In the genomic region with DNA sequence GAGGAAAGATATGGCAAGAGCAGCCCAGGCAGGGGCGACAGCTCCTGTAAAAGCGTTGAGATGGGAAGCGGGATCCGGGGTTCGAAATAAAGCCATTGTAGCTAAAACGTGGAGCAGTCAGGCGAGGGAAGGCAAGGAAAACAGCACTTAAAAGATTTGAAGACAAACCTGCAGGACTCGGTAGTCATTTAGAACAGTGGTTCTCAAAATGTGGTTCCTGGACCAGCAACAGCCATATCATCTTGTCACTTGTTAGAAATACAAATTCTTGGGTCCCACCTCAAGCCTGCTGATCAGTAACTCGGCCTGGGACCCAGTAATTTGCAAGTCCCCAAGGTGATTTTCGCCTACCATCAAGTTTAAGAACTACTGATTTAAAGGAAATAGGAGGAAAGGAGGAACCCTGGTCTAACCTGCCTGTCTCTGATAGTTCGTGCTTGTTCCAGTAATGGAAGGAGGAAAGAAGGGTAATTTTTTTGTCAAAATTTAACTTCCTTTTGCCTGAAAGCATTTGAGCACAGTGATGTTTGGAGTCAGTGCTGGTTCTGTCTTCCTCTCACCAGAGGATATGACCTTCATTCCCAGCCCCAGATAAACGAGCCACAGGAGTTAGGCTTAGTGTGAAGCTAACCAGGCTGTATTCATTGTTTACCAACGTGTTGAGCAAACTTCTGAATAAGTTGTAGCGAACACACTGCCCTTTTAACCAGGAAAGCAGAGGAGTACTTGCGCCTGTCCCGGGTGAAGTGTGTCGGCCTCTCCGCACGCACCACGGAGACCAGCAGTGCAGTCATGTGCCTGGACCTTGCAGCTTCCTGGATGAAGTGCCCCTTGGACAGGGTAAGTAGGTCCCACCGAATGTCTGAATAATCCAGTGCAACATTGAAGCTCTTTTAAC, we compare ENCODE assay signal across 8 cellular contexts. TPM values are rescaled to one million over a fixed set of nuclear protein-coding genes. Genes with fewer than 3 reads are reported as not detected.
DNase-seq lines count a peak whose midpoint lies in the region; ATAC-seq, FAIRE-seq and TF ChIP-seq lines count a peak whose summit lies in the region.

No MANE protein-coding gene starts in this region.

- H3K36me3 ChIP-seq in heart right ventricle = peaks cover 0 to 2% (median 0%) of the 10 kb centered on the region in 9 donors
- H3K36me3 ChIP-seq in adipocyte (ENCODE audit: control insufficient read depth, insufficient read depth, low read length, severe bottlenecking) = no peaks in the 10 kb centered on the region
- peaks cover 0 to 5% of the 10 kb centered on the region in 2 experiments for H3K36me3 ChIP-seq in keratinocyte (ENCODE audit: control insufficient read depth in 2 of 2, extremely low read depth in 1 of 2, insufficient read depth in 2 of 2, low read length in 2 of 2)
- no peaks in the 10 kb centered on the region for H3K36me3 ChIP-seq in transverse colon

- in situ Hi-C loops in transverse colon (cut with MboI; ENCODE audit: low pct_ligation_motif_present in 1 of 4, low pct_unique_long_range_greater_than_20kb in 1 of 4, low sequenced_read_pairs in 3 of 4) = no loop called here

- H3K79me2 ChIP-seq in keratinocyte (ENCODE audit: control insufficient read depth, insufficient read depth, low read length) = peaks cover 59% of the 10 kb centered on the region

- TF ChIP-seq EP300 in transverse colon (IDR thresholded peaks at IDR 0.05; ENCODE audit: low read depth) = no peak

- H4K20me1 ChIP-seq in keratinocyte (ENCODE audit: control insufficient read depth, extremely low read depth, insufficient read depth, low read length) = peaks cover 19% of the 10 kb centered on the region

- dilution Hi-C loops in keratinocyte (cut with MboI; ENCODE audit: extremely low pct_ligation_motif_present, low sequenced_read_pairs) = no loop called here

- H3K4me3 ChIP-seq in heart right ventricle (peak overlapping the region; percentile 70 to 94 (median 86)), adipocyte (ENCODE audit: low read length) (peak overlapping the region; percentile 97), keratinocyte (ENCODE audit: control insufficient read depth in 2 of 3, extremely low read depth in 1 of 3, insufficient read depth in 2 of 3, low read depth in 1 of 3, low read length in 3 of 3) (peak overlapping the region; percentile 84 to 91 (median 88)), transverse colon (peak overlapping the region in 3 of 4 donors; percentile 61 to 92 (median 80))

- TF ChIP-seq CTCF in heart right ventricle (IDR thresholded peaks at IDR 0.05) (no peak), keratinocyte (optimal IDR thresholded peaks at IDR 0.05 in 1 of 3, IDR thresholded peaks at IDR 0.05 in 1 of 3, conservative IDR thresholded peaks at IDR 0.05 in 1 of 3; ENCODE audit: extremely low read depth in 1 of 3, insufficient read depth in 2 of 3, low read length in 3 of 3) (peak in 1 of 3 experiments; percentile 2), transverse colon (IDR thresholded peaks at IDR 0.05) (no peak)

- H3K9ac ChIP-seq in adipocyte (ENCODE audit: low read length) = peak overlapping the region; percentile 94
- H3K9ac ChIP-seq in keratinocyte (ENCODE audit: control insufficient read depth, extremely low read depth, insufficient read depth, low read length) = peak overlapping the region; percentile 97

- no peak for DNase-seq in heart right ventricle
- DNase-seq in Right ventricle myocardium superior = no peak
- DNase-seq in adipocyte (ENCODE audit: low read depth) = peak; percentile 48
- no peak for DNase-seq in keratinocyte (ENCODE audit: low read depth, low spot score)
- DNase-seq in transverse colon = peak; percentile 38
- no peak for DNase-seq in NK-92 treated with Interleukin-12 subunit alpha and Interleukin-12 subunit beta, amount 100 ng/mL, for 24 hours (lab: John Stamatoyannopoulos, UW)

- FAIRE-seq in keratinocyte (lab: Jason Lieb, UNC) = no peak

- TF ChIP-seq POLR2A in transverse colon (IDR thresholded peaks at IDR 0.05) = no peak

- peak overlapping the region; percentile 100 for H2AFZ ChIP-seq in keratinocyte (ENCODE audit: control insufficient read depth, low read length)

- H3K9me1 ChIP-seq in keratinocyte (ENCODE audit: control insufficient read depth, extremely low read depth, insufficient read depth, low read length) = no peaks in the 10 kb centered on the region

- peaks cover 9 to 52% (median 40%) of the 10 kb centered on the region in 9 donors for H3K4me1 ChIP-seq in heart right ventricle
- peaks cover 29% of the 10 kb centered on the region for H3K4me1 ChIP-seq in adipocyte (ENCODE audit: control insufficient read depth, insufficient read depth, low read length)
- H3K4me1 ChIP-seq in keratinocyte (ENCODE audit: control insufficient read depth, extremely low read depth, insufficient read depth, low read length) = peaks cover 27% of the 10 kb centered on the region
- H3K4me1 ChIP-seq in transverse colon = peaks cover 10 to 44% (median 32%) of the 10 kb centered on the region in 4 donors

- H3K27ac ChIP-seq in heart right ventricle (peak overlapping the region in 8 of 10 donors; percentile 30 to 95 (median 90)), keratinocyte (ENCODE audit: control insufficient read depth, insufficient read depth, low read length) (peak overlapping the region; percentile 97), transverse colon (peak overlapping the region; percentile 88 to 96 (median 92))

- 10 to 11% methylated on average over 21 of the region's 21 CpGs for WGBS in heart right ventricle, 2 donors
- WGBS in transverse colon (ENCODE audit: low coverage in 1 of 2), 2 donors = 4 to 8% methylated on average over 12 to 21 of the region's 21 CpGs

- intact Hi-C loops in heart right ventricle (cut with DNase I) = loop anchor here in 2 of 10 donors (10.0 kb wide), 2 partner anchors 54 to 104 kb away; a partner anchor contains a TSS
- intact Hi-C loops in Right ventricle myocardium superior (cut with DNase I) = no loop called here
- intact Hi-C loops in transverse colon (cut with DNase I; ENCODE audit: low total_unique reads) = no loop called here

- no peaks in the 10 kb centered on the region for H3K27me3 ChIP-seq in heart right ventricle
- H3K27me3 ChIP-seq in adipocyte (replicated peaks; ENCODE audit: control insufficient read depth, insufficient read depth, low read length) = no peaks in the 10 kb centered on the region
- H3K27me3 ChIP-seq in keratinocyte (ENCODE audit: control insufficient read depth, extremely low read depth, insufficient read depth, low read length) = no peaks in the 10 kb centered on the region
- no peaks in the 10 kb centered on the region for H3K27me3 ChIP-seq in transverse colon

- ATAC-seq in heart right ventricle = no peak
- no peak for ATAC-seq in Right ventricle myocardium superior (ENCODE audit: poor library complexity)
- no peak for ATAC-seq in GM21825 (IDR thresholded peaks at IDR 0.05; ENCODE audit: unreplicated experiment)
- ATAC-seq in GM21390 (IDR thresholded peaks at IDR 0.05; ENCODE audit: unreplicated experiment) = no peak

- H3K9me3 ChIP-seq in heart right ventricle = no peaks in the 10 kb centered on the region
- H3K9me3 ChIP-seq in adipocyte (ENCODE audit: control insufficient read depth, low read length) = no peaks in the 10 kb centered on the region
- H3K9me3 ChIP-seq in keratinocyte (ENCODE audit: control insufficient read depth, low read depth, low read length) = no peaks in the 10 kb centered on the region
- no peaks in the 10 kb centered on the region for H3K9me3 ChIP-seq in transverse colon

- H3K4me2 ChIP-seq in keratinocyte (ENCODE audit: control insufficient read depth, extremely low read depth, insufficient read depth, low read depth, low read length) = peak overlapping the region; percentile 97

RNA-seq across cellular contexts. Expression of a gene that starts 1.1 kb away (rescaled TPM):
- total RNA-seq in heart right ventricle = 1 to 10 TPM in 8 of 10 donors, under 1 TPM in 2; 0.56 to 2.7 (median 1.9) TPM
- 1 to 10 TPM; 2.5 TPM for polyA plus RNA-seq in heart right ventricle
- total RNA-seq in Right ventricle myocardium superior = 1.9 TPM
- 9.3 to 21.9 TPM (median 16.6 TPM) in 3 replicates for polyA plus RNA-seq in keratinocyte
- polyA plus RNA-seq in keratinocyte (2011; ENCODE audit: low read depth) = 4.4 TPM
- 7.8 and 9.4 TPM in 2 replicates for polyA plus RNA-seq in keratinocyte (2011; cell fraction: cytosol; rRNA removed)
- polyA plus RNA-seq in keratinocyte (2011; cell fraction: nucleus; rRNA removed) = 12.8 and 13.3 TPM in 2 replicates
- polyA plus RNA-seq in keratinocyte (2012; ENCODE audit: low replicate concordance) = 1.7 and 13.1 TPM in 2 replicates
- 1.7 to 6.9 TPM (median 2.3 TPM) in 3 replicates for polyA minus RNA-seq in keratinocyte
- 7.5 TPM for polyA minus RNA-seq in keratinocyte (2011; cell fraction: cytosol; rRNA and poly(A)+ RNA removed)
- 3.2 and 6.0 TPM in 2 replicates for polyA minus RNA-seq in keratinocyte (2011; cell fraction: nucleus; rRNA and poly(A)+ RNA removed)
- 1 to 10 TPM in 2 of 4 donors, under 1 TPM in 1, not detected in 1; 0.60 to 4.9 (median 2.7) TPM for total RNA-seq in transverse colon

RNA-seq across cellular contexts. Expression of a gene that starts 1.6 kb away (rescaled TPM):
- total RNA-seq in heart right ventricle (100 to 1,000 TPM in 1 of 10 donors, 10 to 100 TPM in 9; 73.9 to 106 (median 91.3) TPM), Right ventricle myocardium superior (89.0 TPM), transverse colon (100 to 1,000 TPM in 1 of 4 donors, 10 to 100 TPM in 3; 63.2 to 102 (median 72.1) TPM)
- polyA plus RNA-seq in heart right ventricle (10 to 100 TPM; 12.7 to 36.7 TPM), keratinocyte (48.6 to 87.3 TPM (median 51.2 TPM) in 3 replicates)
- 98.7 TPM for polyA plus RNA-seq in keratinocyte (2011; ENCODE audit: low read depth)
- polyA plus RNA-seq in keratinocyte (2011; cell fraction: cytosol; rRNA removed) = 37.6 and 70.2 TPM in 2 replicates
- polyA plus RNA-seq in keratinocyte (2011; cell fraction: nucleus; rRNA removed) = 46.4 and 60.8 TPM in 2 replicates
- 80.5 and 89.7 TPM in 2 replicates for polyA plus RNA-seq in keratinocyte (2012; ENCODE audit: low replicate concordance)
- 17.7 to 85.3 TPM (median 39.6 TPM) in 3 replicates for polyA minus RNA-seq in keratinocyte
- 50.5 TPM for polyA minus RNA-seq in keratinocyte (2011; cell fraction: cytosol; rRNA and poly(A)+ RNA removed)
- polyA minus RNA-seq in keratinocyte (2011; cell fraction: nucleus; rRNA and poly(A)+ RNA removed) = 31.0 and 81.0 TPM in 2 replicates

RNA-seq across cellular contexts. Expression of a gene that starts 57.6 kb away (rescaled TPM):
- total RNA-seq in heart right ventricle = 100 to 1,000 TPM; 220 to 458 (median 262) TPM
- 10 to 100 TPM; 63.5 to 69.5 TPM for polyA plus RNA-seq in heart right ventricle
- 304 TPM for total RNA-seq in Right ventricle myocardium superior
- polyA plus RNA-seq in keratinocyte = 0.03 to 0.04 TPM in 2 of 3 replicates, not detected in the other
- polyA plus RNA-seq in keratinocyte (2011; ENCODE audit: low read depth) = not detected
- 0.01 TPM in 1 of 2 replicates, not detected in the other for polyA plus RNA-seq in keratinocyte (2011; cell fraction: cytosol; rRNA removed)
- polyA plus RNA-seq in keratinocyte (2011; cell fraction: nucleus; rRNA removed) = 0.11 and 0.12 TPM in 2 replicates
- polyA plus RNA-seq in keratinocyte (2012; ENCODE audit: low replicate concordance) = not detected in 2 replicates
- 0.29 TPM in 1 of 3 replicates, not detected in the others for polyA minus RNA-seq in keratinocyte
- polyA minus RNA-seq in keratinocyte (2011; cell fraction: cytosol; rRNA and poly(A)+ RNA removed) = not detected
- not detected in 2 replicates for polyA minus RNA-seq in keratinocyte (2011; cell fraction: nucleus; rRNA and poly(A)+ RNA removed)
- not detected for total RNA-seq in transverse colon

Comparison
In these comparisons a context has a peak if more than half of its experiments do, and no peak if none do; other contexts are left out.
1. DNase-seq: peak in adipocyte (single experiment) and transverse colon (single experiment); none in heart right ventricle (0 of 2), Right ventricle myocardium superior (single experiment), keratinocyte (single experiment) and NK-92 treated with Interleukin-12 subunit alpha and Interleukin-12 subunit beta, amount 100 ng/mL, for 24 hours (single experiment).
2. RNA of a gene that starts 57.6 kb away (total RNA-seq): 304 TPM in Right ventricle myocardium superior (single experiment) and 220 to 458 TPM in heart right ventricle; not detected in transverse colon; every median in the first group is over 100 times any median in the second.
3. Peak in every context shown above with its lines, with median percentiles within 50 percentile points of each other: H3K27ac ChIP-seq and H3K4me3 ChIP-seq.